In genomic region chr4:26402458-26402857, GRCh38 we compare ENCODE assay signal across 13 cellular contexts.
DNase-seq lines count a peak whose midpoint lies in the region; ATAC-seq and TF ChIP-seq lines count a peak whose summit lies in the region.
"Had no signal": no experiment of that assay in that cellular context is flagged by ENCODE, and none has a peak within 500 bp of the region (broad histone marks: within the 10 kb centered on the region; RNA-seq: fewer than 3 reads in every experiment).

No MANE protein-coding gene starts in this region.

- CTCF ChIA-PET in WTC11 (lab: Charles Lee): no interaction called here

- DNase-seq in GM12865 (ENCODE audit: low read depth) (peak; percentile 63), WTC11 (ENCODE audit: low spot score) (no peak), tibial nerve (ENCODE audit: low spot score in 2 of 2) (no peak), 8988T (no peak), NCI-H1092 (lab: John Stamatoyannopoulos, UW) (no peak)
- DNase-seq: activated CD4-positive, CD25-positive, alpha-beta regulatory T cell treated with anti-CD3 and anti-CD28 coated beads, Interleukin-2, amount 50 U/mL, for 72 hours; activated T-cell treated with anti-CD3 and anti-CD28 coated beads for 4 hours; head of caudate nucleus; SK-N-SH; upper lobe of left lung had no signal

- peaks cover 0 to 2% (median 0%) of the 10 kb centered on the region in 4 donors for H3K4me1 ChIP-seq in tibial nerve
- H3K4me1 ChIP-seq: upper lobe of left lung had no signal

- H3K9me3 ChIP-seq in tibial nerve: peaks cover 0 to 11% (median 0%) of the 10 kb centered on the region in 4 donors

- POLR2A ChIA-PET in WTC11 (lab: Charles Lee): no interaction called here

- peaks cover 50% of the 10 kb centered on the region for H3K36me3 Mint-ChIP-seq in WTC11

- no peak for TF ChIP-seq EP300 in tibial nerve (IDR thresholded peaks at IDR 0.05)

- peak; percentile 61 for ATAC-seq in GM19397 (IDR thresholded peaks at IDR 0.05; ENCODE audit: unreplicated experiment)
- ATAC-seq in HG02798 (IDR thresholded peaks at IDR 0.05; ENCODE audit: poor library complexity, unreplicated experiment): peak; percentile 51
- no peak for ATAC-seq in WTC11
- no peak for ATAC-seq in activated CD4-positive, CD25-positive, alpha-beta regulatory T cell treated with anti-CD3 and anti-CD28 coated beads, Interleukin-2, amount 50 U/mL, for 24 hours

- peaks cover 65% of the 10 kb centered on the region for H3K4me1 Mint-ChIP-seq in WTC11

- TF ChIP-seq CTCF in GM12865 (IDR thresholded peaks at IDR 0.05; ENCODE audit: insufficient read depth, low read depth, low read length, missing control alignments): no peak
- no peak for TF ChIP-seq CTCF in WTC11 (IDR thresholded peaks at IDR 0.05)
- no peak for TF ChIP-seq CTCF in tibial nerve (IDR thresholded peaks at IDR 0.05)

- no peaks in the 10 kb centered on the region for H3K27me3 ChIP-seq in tibial nerve
- H3K27me3 ChIP-seq: upper lobe of left lung had no signal

- peaks cover 0 to 19% (median 2%) of the 10 kb centered on the region in 3 donors for H3K36me3 ChIP-seq in tibial nerve

- peak overlapping the region; percentile 47 for H3K27ac Mint-ChIP-seq in WTC11

- H3K4me3 Mint-ChIP-seq in WTC11: no peak overlapping the region

- 75 to 83% methylated on average over 3 of the region's 3 CpGs for WGBS in tibial nerve, 2 donors

- peaks cover 28% of the 10 kb centered on the region for H3K9me3 Mint-ChIP-seq in WTC11

- no peaks in the 10 kb centered on the region for H3K27me3 Mint-ChIP-seq in WTC11 (ENCODE audit: low read depth)

- H3K27ac ChIP-seq in tibial nerve: no peak overlapping the region
- H3K27ac ChIP-seq: upper lobe of left lung had no signal

- TF ChIP-seq POLR2A in tibial nerve (IDR thresholded peaks at IDR 0.05): no peak

- no peak overlapping the region for H3K4me3 ChIP-seq in GM12865 (ENCODE audit: low read depth, low read length)
- no peak overlapping the region for H3K4me3 ChIP-seq in tibial nerve
- H3K4me3 ChIP-seq: upper lobe of left lung had no signal

TF ChIP-seq in WTC11, 78 proteins besides CTCF, POLR2A, EP300 and RAD21:
- TF ChIP-seq E2F4 (CRISPR knock-in tag; IDR thresholded peaks at IDR 0.05; ENCODE audit: borderline replicate concordance, low read depth) (no peak), GABPB1 (CRISPR knock-in tag; IDR thresholded peaks at IDR 0.05) (no peak), NFE2L1 (CRISPR knock-in tag; IDR thresholded peaks at IDR 0.05) (no peak), ZNF512 (CRISPR knock-in tag; IDR thresholded peaks at IDR 0.05; ENCODE audit: borderline replicate concordance) (no peak), ZNF121 (CRISPR knock-in tag; IDR thresholded peaks at IDR 0.05) (no peak), ARID4B (CRISPR knock-in tag; IDR thresholded peaks at IDR 0.05; ENCODE audit: borderline replicate concordance) (no peak), FOXP1 (CRISPR knock-in tag; IDR thresholded peaks at IDR 0.05; ENCODE audit: borderline replicate concordance) (no peak), ZSCAN18 (CRISPR knock-in tag; IDR thresholded peaks at IDR 0.05) (no peak)

Comparison
In these comparisons a context has a peak if more than half of its experiments do, and no peak if none do; other contexts are left out.
1. ATAC-seq: peak in GM19397 (single experiment) and HG02798 (single experiment); none in WTC11 (single experiment) and activated CD4-positive, CD25-positive, alpha-beta regulatory T cell treated with anti-CD3 and anti-CD28 coated beads, Interleukin-2, amount 50 U/mL, for 24 hours (0 of 2).